ENCODE assay signal across 1 cellular context in the genomic region with DNA sequence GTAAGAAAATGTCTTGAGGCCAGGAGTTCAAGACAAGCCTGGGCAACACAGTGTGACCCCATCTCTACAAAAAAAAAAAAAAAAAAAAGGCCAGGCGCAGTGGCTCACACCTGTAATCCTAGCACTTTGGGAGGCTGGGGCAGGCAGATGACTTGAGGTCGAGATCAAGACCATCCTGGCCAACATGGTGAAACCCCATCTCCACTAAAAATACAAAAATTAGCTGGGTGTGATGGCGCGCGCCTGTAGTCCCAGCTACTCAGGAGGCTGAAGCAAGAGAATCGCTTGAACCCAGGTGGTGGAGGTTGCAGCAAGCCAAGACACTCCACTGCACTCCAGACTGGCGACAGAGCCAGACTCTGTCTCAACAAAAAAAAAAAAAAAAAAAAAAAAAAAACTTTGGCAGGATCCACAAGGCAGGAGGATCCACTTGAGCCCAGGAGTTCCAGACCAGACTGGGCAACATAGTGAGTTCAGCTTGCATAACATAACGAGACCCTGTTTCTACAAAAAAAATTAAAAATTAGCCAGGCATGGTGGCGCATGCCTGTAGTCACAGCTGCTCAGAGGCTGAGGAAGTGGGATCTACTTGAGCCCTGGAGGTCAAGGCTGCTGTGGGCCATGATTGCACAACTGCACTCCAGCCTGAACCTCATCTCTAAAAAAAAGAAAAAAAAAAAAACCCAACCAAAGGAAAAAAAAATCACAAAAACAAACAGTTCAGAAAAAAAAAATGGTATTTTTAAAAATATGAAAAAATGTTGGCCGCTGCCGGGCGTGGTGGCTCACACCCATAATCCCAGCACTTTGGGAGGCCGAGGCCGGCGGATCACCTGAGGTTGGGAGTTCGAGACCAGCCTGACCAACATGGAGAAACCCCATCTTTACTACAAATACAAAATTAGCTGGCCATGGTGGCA.
TF ChIP-seq lines count a peak whose summit lies in the region.
"Not testable (repeated sequence)": the region's sequence is repeated elsewhere in the genome, so short reads cannot be mapped to it uniquely, and the experiment has no call there.

No MANE protein-coding gene starts in this region.

TF ChIP-seq in HepG2, 621 proteins besides CTCF, POLR2A, EP300 and RAD21 (continued from another document and continues in another):
- TF ChIP-seq PAXIP1 (CRISPR knock-in tag; conservative IDR thresholded peaks at IDR 0.05): peak; percentile 92
- peak; percentile 78; the same call in 1 of the 2 replicates for TF ChIP-seq ZNF33B (CRISPR knock-in tag; IDR thresholded peaks at IDR 0.05)
- 0 out of 2 replicates have a peak, but pooled peaks have one; percentile 63 for TF ChIP-seq ZFP1 (CRISPR knock-in tag; IDR thresholded peaks at IDR 0.05)
- TF ChIP-seq, protein P1, sequence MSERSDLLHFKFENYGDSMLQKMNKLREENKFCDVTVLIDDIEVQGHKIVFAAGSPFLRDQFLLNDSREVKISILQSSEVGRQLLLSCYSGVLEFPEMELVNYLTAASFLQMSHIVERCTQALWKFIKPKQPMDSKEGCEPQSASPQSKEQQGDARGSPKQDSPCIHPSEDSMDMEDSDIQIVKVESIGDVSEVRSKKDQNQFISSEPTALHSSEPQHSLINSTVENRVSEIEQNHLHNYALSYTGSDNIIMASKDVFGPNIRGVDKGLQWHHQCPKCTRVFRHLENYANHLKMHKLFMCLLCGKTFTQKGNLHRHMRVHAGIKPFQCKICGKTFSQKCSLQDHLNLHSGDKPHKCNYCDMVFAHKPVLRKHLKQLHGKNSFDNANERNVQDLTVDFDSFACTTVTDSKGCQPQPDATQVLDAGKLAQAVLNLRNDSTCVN (CRISPR knock-in tag; IDR thresholded peaks at IDR 0.05; ENCODE audit: borderline replicate concordance): 0 out of 2 replicates have a peak, but pooled peaks have one; percentile 46
- peak; percentile 83; the same call in 1 of the 2 replicates for TF ChIP-seq ZNF713 (CRISPR knock-in tag; IDR thresholded peaks at IDR 0.05)
- TF ChIP-seq MIXL1 (CRISPR knock-in tag; IDR thresholded peaks at IDR 0.05): peak; percentile 92
- peak; percentile 20; the same call in 1 of the 2 replicates for TF ChIP-seq FOXK2 (IDR thresholded peaks at IDR 0.05)
- peak; percentile 54 for TF ChIP-seq CCAR2 (optimal IDR thresholded peaks at IDR 0.05; ENCODE audit: low read depth, low read length)
- peak in 1 of 2 experiments; percentile 14; a peak in 1 of 4 replicates for TF ChIP-seq ATF4 (CRISPR knock-in tag; IDR thresholded peaks at IDR 0.05)
- TF ChIP-seq TCF12 (IDR thresholded peaks at IDR 0.05): not testable (repeated sequence)
- peak; percentile 93 for TF ChIP-seq TCF12 (CRISPR knock-in tag; IDR thresholded peaks at IDR 0.05)
- 0 out of 2 replicates have a peak, but pooled peaks have one; percentile 50 for TF ChIP-seq ZNF335 (CRISPR knock-in tag; IDR thresholded peaks at IDR 0.05)
- TF ChIP-seq, protein P2, sequence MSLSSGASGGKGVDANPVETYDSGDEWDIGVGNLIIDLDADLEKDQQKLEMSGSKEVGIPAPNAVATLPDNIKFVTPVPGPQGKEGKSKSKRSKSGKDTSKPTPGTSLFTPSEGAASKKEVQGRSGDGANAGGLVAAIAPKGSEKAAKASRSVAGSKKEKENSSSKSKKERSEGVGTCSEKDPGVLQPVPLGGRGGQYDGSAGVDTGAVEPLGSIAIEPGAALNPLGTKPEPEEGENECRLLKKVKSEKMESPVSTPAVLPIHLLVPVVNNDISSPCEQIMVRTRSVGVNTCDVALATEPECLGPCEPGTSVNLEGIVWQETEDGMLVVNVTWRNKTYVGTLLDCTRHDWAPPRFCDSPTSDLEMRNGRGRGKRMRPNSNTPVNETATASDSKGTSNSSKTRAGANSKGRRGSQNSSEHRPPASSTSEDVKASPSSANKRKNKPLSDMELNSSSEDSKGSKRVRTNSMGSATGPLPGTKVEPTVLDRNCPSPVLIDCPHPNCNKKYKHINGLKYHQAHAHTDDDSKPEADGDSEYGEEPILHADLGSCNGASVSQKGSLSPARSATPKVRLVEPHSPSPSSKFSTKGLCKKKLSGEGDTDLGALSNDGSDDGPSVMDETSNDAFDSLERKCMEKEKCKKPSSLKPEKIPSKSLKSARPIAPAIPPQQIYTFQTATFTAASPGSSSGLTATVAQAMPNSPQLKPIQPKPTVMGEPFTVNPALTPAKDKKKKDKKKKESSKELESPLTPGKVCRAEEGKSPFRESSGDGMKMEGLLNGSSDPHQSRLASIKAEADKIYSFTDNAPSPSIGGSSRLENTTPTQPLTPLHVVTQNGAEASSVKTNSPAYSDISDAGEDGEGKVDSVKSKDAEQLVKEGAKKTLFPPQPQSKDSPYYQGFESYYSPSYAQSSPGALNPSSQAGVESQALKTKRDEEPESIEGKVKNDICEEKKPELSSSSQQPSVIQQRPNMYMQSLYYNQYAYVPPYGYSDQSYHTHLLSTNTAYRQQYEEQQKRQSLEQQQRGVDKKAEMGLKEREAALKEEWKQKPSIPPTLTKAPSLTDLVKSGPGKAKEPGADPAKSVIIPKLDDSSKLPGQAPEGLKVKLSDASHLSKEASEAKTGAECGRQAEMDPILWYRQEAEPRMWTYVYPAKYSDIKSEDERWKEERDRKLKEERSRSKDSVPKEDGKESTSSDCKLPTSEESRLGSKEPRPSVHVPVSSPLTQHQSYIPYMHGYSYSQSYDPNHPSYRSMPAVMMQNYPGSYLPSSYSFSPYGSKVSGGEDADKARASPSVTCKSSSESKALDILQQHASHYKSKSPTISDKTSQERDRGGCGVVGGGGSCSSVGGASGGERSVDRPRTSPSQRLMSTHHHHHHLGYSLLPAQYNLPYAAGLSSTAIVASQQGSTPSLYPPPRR (CRISPR knock-in tag; IDR thresholded peaks at IDR 0.05; ENCODE audit: borderline replicate concordance): peak; percentile 78; the same call in 1 of the 2 replicates
- TF ChIP-seq, protein P3, sequence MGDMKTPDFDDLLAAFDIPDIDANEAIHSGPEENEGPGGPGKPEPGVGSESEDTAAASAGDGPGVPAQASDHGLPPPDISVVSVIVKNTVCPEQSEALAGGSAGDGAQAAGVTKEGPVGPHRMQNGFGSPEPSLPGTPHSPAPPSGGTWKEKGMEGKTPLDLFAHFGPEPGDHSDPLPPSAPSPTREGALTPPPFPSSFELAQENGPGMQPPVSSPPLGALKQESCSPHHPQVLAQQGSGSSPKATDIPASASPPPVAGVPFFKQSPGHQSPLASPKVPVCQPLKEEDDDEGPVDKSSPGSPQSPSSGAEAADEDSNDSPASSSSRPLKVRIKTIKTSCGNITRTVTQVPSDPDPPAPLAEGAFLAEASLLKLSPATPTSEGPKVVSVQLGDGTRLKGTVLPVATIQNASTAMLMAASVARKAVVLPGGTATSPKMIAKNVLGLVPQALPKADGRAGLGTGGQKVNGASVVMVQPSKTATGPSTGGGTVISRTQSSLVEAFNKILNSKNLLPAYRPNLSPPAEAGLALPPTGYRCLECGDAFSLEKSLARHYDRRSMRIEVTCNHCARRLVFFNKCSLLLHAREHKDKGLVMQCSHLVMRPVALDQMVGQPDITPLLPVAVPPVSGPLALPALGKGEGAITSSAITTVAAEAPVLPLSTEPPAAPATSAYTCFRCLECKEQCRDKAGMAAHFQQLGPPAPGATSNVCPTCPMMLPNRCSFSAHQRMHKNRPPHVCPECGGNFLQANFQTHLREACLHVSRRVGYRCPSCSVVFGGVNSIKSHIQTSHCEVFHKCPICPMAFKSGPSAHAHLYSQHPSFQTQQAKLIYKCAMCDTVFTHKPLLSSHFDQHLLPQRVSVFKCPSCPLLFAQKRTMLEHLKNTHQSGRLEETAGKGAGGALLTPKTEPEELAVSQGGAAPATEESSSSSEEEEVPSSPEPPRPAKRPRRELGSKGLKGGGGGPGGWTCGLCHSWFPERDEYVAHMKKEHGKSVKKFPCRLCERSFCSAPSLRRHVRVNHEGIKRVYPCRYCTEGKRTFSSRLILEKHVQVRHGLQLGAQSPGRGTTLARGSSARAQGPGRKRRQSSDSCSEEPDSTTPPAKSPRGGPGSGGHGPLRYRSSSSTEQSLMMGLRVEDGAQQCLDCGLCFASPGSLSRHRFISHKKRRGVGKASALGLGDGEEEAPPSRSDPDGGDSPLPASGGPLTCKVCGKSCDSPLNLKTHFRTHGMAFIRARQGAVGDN (CRISPR knock-in tag; IDR thresholded peaks at IDR 0.05): peak; percentile 58
- peak; percentile 87 for TF ChIP-seq NCOA2 (CRISPR knock-in tag; IDR thresholded peaks at IDR 0.05)
- TF ChIP-seq PHF5A (CRISPR knock-in tag; IDR thresholded peaks at IDR 0.05; ENCODE audit: low read depth, unreplicated experiment): peak; percentile 83
- peak; percentile 80; the same call in 1 of the 2 replicates for TF ChIP-seq SPEN (CRISPR knock-in tag; IDR thresholded peaks at IDR 0.05; ENCODE audit: low read depth)
- peak; percentile 87; the same call in 1 of the 2 replicates for TF ChIP-seq ZNF703 (CRISPR knock-in tag; IDR thresholded peaks at IDR 0.05; ENCODE audit: borderline replicate concordance)
- TF ChIP-seq ZMYM4 (CRISPR knock-in tag; IDR thresholded peaks at IDR 0.05): peak; percentile 86; the same call in 1 of the 2 replicates
- peak; percentile 83 for TF ChIP-seq KDM5B (CRISPR knock-in tag; IDR thresholded peaks at IDR 0.05; ENCODE audit: borderline replicate concordance)
- TF ChIP-seq ZBTB43 (CRISPR knock-in tag; conservative IDR thresholded peaks at IDR 0.05): 0 out of 2 replicates have a peak, but pooled peaks have one; percentile 21
- TF ChIP-seq, protein P4, sequence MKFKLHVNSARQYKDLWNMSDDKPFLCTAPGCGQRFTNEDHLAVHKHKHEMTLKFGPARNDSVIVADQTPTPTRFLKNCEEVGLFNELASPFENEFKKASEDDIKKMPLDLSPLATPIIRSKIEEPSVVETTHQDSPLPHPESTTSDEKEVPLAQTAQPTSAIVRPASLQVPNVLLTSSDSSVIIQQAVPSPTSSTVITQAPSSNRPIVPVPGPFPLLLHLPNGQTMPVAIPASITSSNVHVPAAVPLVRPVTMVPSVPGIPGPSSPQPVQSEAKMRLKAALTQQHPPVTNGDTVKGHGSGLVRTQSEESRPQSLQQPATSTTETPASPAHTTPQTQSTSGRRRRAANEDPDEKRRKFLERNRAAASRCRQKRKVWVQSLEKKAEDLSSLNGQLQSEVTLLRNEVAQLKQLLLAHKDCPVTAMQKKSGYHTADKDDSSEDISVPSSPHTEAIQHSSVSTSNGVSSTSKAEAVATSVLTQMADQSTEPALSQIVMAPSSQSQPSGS (CRISPR knock-in tag; IDR thresholded peaks at IDR 0.05): peak; percentile 78; the same call in 1 of the 2 replicates
- peak; percentile 93 for TF ChIP-seq SKI (IDR thresholded peaks at IDR 0.05; ENCODE audit: partially characterized antibody)
